ENCODE assay signal across 21 cellular contexts in the genomic region with DNA sequence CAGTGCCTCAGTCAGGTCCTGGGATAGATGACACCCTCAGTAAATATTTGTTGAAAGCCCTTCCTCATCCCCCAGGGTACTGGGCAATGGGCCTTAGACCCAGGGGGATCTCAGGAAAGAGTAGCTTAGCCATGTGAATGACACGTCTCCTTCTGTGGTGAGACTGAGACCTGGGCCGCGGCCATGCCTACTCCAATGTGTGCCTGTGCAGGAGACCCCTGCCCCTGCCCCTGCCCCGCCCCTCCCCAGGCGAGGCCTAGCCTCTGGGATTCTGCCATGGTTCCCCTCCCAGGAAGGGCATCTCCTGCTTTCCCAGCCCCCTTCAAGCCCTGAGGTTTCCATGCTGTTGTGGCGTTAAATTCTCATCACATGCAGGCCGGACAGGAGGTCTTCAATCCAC. TPM values are rescaled to one million over a fixed set of nuclear protein-coding genes. Genes with fewer than 3 reads are reported as not detected.
"Had no signal": no experiment of that assay in that cellular context is flagged by ENCODE, and none has a peak within 500 bp of the region (broad histone marks: within the 10 kb centered on the region; RNA-seq: fewer than 3 reads in every experiment).

No MANE protein-coding gene starts in this region.

- ATAC-seq: esophagus mucosa; stimulated activated naive B cell treated with anti-CD40 and anti-IgM and Interleukin-4, amounts not matched to agents 10 μg/mL and 1 μg/mL and 100 μg/mL, for 72 hours; stimulated activated naive CD8-positive, alpha-beta T cell treated with anti-CD3 and anti-CD28 coated beads, Interleukin-15, amount 100 ng/mL, for 72 hours had no signal

- FAIRE-seq: endometrium, frontal cortex, urothelium cell line had no signal

- H3K27ac Mint-ChIP-seq: stimulated activated naive CD8-positive, alpha-beta T cell treated with anti-CD3 and anti-CD28 coated beads, Interleukin-15, amount 100 ng/mL, for 72 hours had no signal

- H3K4me2 ChIP-seq: smooth muscle cell had no signal

- H3K27ac ChIP-seq: dorsolateral prefrontal cortex had no signal

- H3K4me3 Mint-ChIP-seq: central memory CD8-positive, alpha-beta T cell; mesothelial cell of epicardium; stimulated activated naive B cell treated with anti-CD40 and anti-IgM and Interleukin-4, amounts not matched to agents 10 μg/mL and 1 μg/mL and 100 μg/mL, for 72 hours; stimulated activated naive CD8-positive, alpha-beta T cell treated with anti-CD3 and anti-CD28 coated beads, Interleukin-15, amount 100 ng/mL, for 72 hours had no signal

- H3K27me3 ChIP-seq: dorsolateral prefrontal cortex, right atrium auricular region had no signal

- H3K27me3 Mint-ChIP-seq: central memory CD8-positive, alpha-beta T cell; stimulated activated naive B cell treated with anti-CD40 and anti-IgM and Interleukin-4, amounts not matched to agents 10 μg/mL and 1 μg/mL and 100 μg/mL, for 72 hours; stimulated activated naive CD8-positive, alpha-beta T cell treated with anti-CD3 and anti-CD28 coated beads, Interleukin-15, amount 100 ng/mL, for 72 hours had no signal

- H3K9me3 ChIP-seq: right atrium auricular region had no signal

- H3K4me3 ChIP-seq: dorsolateral prefrontal cortex, right atrium auricular region, smooth muscle cell had no signal

- DNase-seq: cortex of kidney; dorsolateral prefrontal cortex; effector CD8-positive, alpha-beta T cell; hippocampal formation; mammary epithelial cell; stimulated activated CD4-positive, alpha-beta T cell treated with anti-CD3 and anti-CD28 coated beads, Interleukin-4, amount 100 ng/mL, for 1 hour; stimulated activated naive B cell treated with anti-CD40 and anti-IgM and Interleukin-4, amounts not matched to agents 10 μg/mL and 1 μg/mL and 100 μg/mL, for 72 hours; stimulated activated naive CD8-positive, alpha-beta T cell treated with anti-CD3 and anti-CD28 coated beads, Interleukin-15, amount 100 ng/mL, for 72 hours; trophoblast cell had no signal

- H3K9me3 Mint-ChIP-seq: central memory CD8-positive, alpha-beta T cell; mesothelial cell of epicardium; stimulated activated naive B cell treated with anti-CD40 and anti-IgM and Interleukin-4, amounts not matched to agents 10 μg/mL and 1 μg/mL and 100 μg/mL, for 72 hours; stimulated activated naive CD8-positive, alpha-beta T cell treated with anti-CD3 and anti-CD28 coated beads, Interleukin-15, amount 100 ng/mL, for 72 hours had no signal

- H3K36me3 Mint-ChIP-seq: mesothelial cell of epicardium; stimulated activated naive B cell treated with anti-CD40 and anti-IgM and Interleukin-4, amounts not matched to agents 10 μg/mL and 1 μg/mL and 100 μg/mL, for 72 hours had no signal

- H3K4me1 Mint-ChIP-seq: central memory CD8-positive, alpha-beta T cell; stimulated activated naive CD8-positive, alpha-beta T cell treated with anti-CD3 and anti-CD28 coated beads, Interleukin-15, amount 100 ng/mL, for 72 hours had no signal

RNA-seq across cellular contexts. Expression of a gene that starts 7.1 kb away (rescaled TPM):
- total RNA-seq: fibroblast of lung, frontal cortex, osteocyte had no signal
- polyA plus RNA-seq: fibroblast of lung, neural cell had no signal

RNA-seq across cellular contexts. Expression of a gene that starts 38.1 kb away (rescaled TPM):
- total RNA-seq: frontal cortex, myocyte, osteocyte had no signal
- polyA plus RNA-seq: neural cell, smooth muscle cell had no signal
